Comparison of ENCODE assay signal across 17 cellular contexts in the genomic region with DNA sequence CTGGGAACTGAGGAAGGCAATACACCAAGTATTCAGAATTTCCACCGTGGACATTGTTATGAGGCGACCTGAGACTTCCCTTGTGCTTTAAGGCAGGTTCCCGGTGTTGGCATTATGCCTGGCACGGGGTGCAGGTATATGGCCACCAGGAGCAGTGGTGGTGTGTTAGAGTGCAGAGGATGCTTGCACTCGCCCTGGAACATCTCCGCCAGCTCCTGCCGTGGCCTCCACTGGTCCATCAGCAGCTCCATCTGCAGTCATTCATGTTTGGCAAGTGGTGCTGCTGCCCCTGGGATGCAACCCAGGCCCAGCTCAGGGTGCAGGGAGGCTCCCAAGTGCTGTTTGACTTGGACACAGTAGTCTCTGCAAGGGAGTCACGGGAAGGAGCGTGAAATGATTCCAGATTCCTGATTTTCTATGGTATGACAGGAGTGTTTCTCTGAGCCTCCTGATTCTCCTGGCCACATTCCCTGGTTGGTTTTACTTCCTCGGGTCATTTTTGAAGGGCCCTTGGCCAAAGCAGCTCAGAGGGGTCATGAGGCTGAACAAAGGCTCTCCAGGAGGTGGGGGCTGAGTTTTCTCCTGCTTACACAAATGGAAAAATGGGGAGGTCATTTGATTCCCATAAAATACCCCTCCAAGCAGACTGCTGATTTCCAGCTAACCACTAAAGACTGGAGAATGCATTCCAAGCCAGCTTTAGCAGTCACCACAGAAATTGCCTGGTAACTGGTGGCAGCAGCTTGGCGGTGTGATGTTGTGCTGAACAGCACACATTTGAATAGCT.
A peak's percentile ranks its signal among the peaks of the same experiment; 100 is the strongest.
DNase-seq lines count a peak whose midpoint lies in the region; ATAC-seq, FAIRE-seq and TF ChIP-seq lines count a peak whose summit lies in the region.
"Had no signal": no experiment of that assay in that cellular context is flagged by ENCODE, and none has a peak within 500 bp of the region (broad histone marks: within the 10 kb centered on the region; RNA-seq: fewer than 3 reads in every experiment).

No MANE protein-coding gene starts in this region.

- no peak for ATAC-seq in GM19035 (IDR thresholded peaks at IDR 0.05; ENCODE audit: unreplicated experiment)
- ATAC-seq: gastrocnemius medialis, psoas muscle had no signal

- H3K4me3 ChIP-seq in kidney (ENCODE audit: low read length in 2 of 2) = no peak overlapping the region
- no peak overlapping the region for H3K4me3 ChIP-seq in spleen
- H3K4me3 ChIP-seq: gastrocnemius medialis, psoas muscle had no signal

- no peaks in the 10 kb centered on the region for H3K36me3 Mint-ChIP-seq in chondrocyte (ENCODE audit: low read depth)
- H3K36me3 Mint-ChIP-seq: activated naive CD4-positive, alpha-beta T cell treated with anti-CD3 and anti-CD28 coated beads, Interleukin-2, amount 10 ng/mL, durations not matched to agents 7 days and 5 days; CD4-positive, CD25-positive, alpha-beta regulatory T cell had no signal

- no peaks in the 10 kb centered on the region for H3K9me3 Mint-ChIP-seq in chondrocyte (ENCODE audit: low read depth)
- H3K9me3 Mint-ChIP-seq: activated naive CD4-positive, alpha-beta T cell treated with anti-CD3 and anti-CD28 coated beads, Interleukin-2, amount 10 ng/mL, durations not matched to agents 7 days and 5 days; CD4-positive, CD25-positive, alpha-beta regulatory T cell; dendritic cell treated with granulocyte-macrophage colony-stimulating factor and Interleukin-4, amounts not matched to agents 40 ng/mL and 50 ng/mL, for 4 days had no signal

- TF ChIP-seq POLR2A in spleen (IDR thresholded peaks at IDR 0.05) = no peak

- 90 to 94% (median 93%) methylated on average over 8 to 11 of the region's 11 CpGs for WGBS in spleen, 5 donors

- H3K9ac ChIP-seq in kidney (ENCODE audit: low read length in 2 of 2) = peak overlapping the region in 1 of 2 donors; percentile 16

- no peaks in the 10 kb centered on the region for H3K27me3 ChIP-seq in spleen (replicated peaks in 1 of 7)
- H3K27me3 ChIP-seq: gastrocnemius medialis had no signal

- H3K27ac Mint-ChIP-seq in chondrocyte (ENCODE audit: unreplicated experiment) = peak overlapping the region; percentile 94
- H3K27ac Mint-ChIP-seq: activated naive CD4-positive, alpha-beta T cell treated with anti-CD3 and anti-CD28 coated beads, Interleukin-2, amount 10 ng/mL, durations not matched to agents 7 days and 5 days; dendritic cell treated with granulocyte-macrophage colony-stimulating factor and Interleukin-4, amounts not matched to agents 40 ng/mL and 50 ng/mL, for 4 days had no signal

- H3K4me1 ChIP-seq in kidney (ENCODE audit: control insufficient read depth in 1 of 2, insufficient read depth in 1 of 2, low read depth in 1 of 2, low read length in 2 of 2) = no peaks in the 10 kb centered on the region
- peaks cover 0 to 12% (median 9%) of the 10 kb centered on the region in 6 donors for H3K4me1 ChIP-seq in spleen

- DNase-seq in H4 (ENCODE audit: low spot score) = peak; percentile 61
- DNase-seq in chondrocyte (ENCODE audit: low spot score) = no peak
- no peak for DNase-seq in kidney
- DNase-seq in spleen = peak; percentile 52
- DNase-seq in NCI-H2081 (lab: John Stamatoyannopoulos, UW) = no peak
- DNase-seq in NCI-H187 (lab: John Stamatoyannopoulos, UW) = no peak
- no peak for DNase-seq in DMS79 (lab: John Stamatoyannopoulos, UW)
- DNase-seq: activated naive CD4-positive, alpha-beta T cell treated with anti-CD3 and anti-CD28 coated beads, Interleukin-2, amount 10 ng/mL, durations not matched to agents 7 days and 5 days; CD4-positive, CD25-positive, alpha-beta regulatory T cell; gastrocnemius medialis; NCI-H1105 treated with DMSO at 0.1 percent for 48 hours; psoas muscle had no signal

- peaks cover 29% of the 10 kb centered on the region for H3K4me1 Mint-ChIP-seq in chondrocyte (ENCODE audit: low read depth)

- H3K27me3 Mint-ChIP-seq in chondrocyte (ENCODE audit: low read depth) = no peaks in the 10 kb centered on the region

- H3K36me3 ChIP-seq in kidney (ENCODE audit: control insufficient read depth in 1 of 2, insufficient read depth in 2 of 2, low read length in 2 of 2) = no peaks in the 10 kb centered on the region
- H3K36me3 ChIP-seq in spleen = no peaks in the 10 kb centered on the region
- H3K36me3 ChIP-seq: gastrocnemius medialis had no signal

- H3K4me3 Mint-ChIP-seq in chondrocyte (ENCODE audit: unreplicated experiment) = no peak overlapping the region
- H3K4me3 Mint-ChIP-seq: activated naive CD4-positive, alpha-beta T cell treated with anti-CD3 and anti-CD28 coated beads, Interleukin-2, amount 10 ng/mL, durations not matched to agents 7 days and 5 days; dendritic cell treated with granulocyte-macrophage colony-stimulating factor and Interleukin-4, amounts not matched to agents 40 ng/mL and 50 ng/mL, for 4 days had no signal

- H3K9me3 ChIP-seq in kidney (ENCODE audit: control insufficient read depth in 1 of 2, low read length in 2 of 2) (no peaks in the 10 kb centered on the region), spleen (no peaks in the 10 kb centered on the region)
- H3K9me3 ChIP-seq: gastrocnemius medialis, psoas muscle had no signal

- peak overlapping the region; percentile 70 to 81 for H3K27ac ChIP-seq in kidney (ENCODE audit: low read depth in 2 of 2, low read length in 2 of 2)
- H3K27ac ChIP-seq in spleen = no peak overlapping the region
- H3K27ac ChIP-seq: gastrocnemius medialis, psoas muscle had no signal

- TF ChIP-seq CTCF in chondrocyte (IDR thresholded peaks at IDR 0.05) = peak; percentile 15
- TF ChIP-seq CTCF in kidney (IDR thresholded peaks at IDR 0.05; ENCODE audit: borderline replicate concordance, extremely low read depth, insufficient read depth) = no peak
- TF ChIP-seq CTCF in spleen (IDR thresholded peaks at IDR 0.05 in 8 of 11, conservative IDR thresholded peaks at IDR 0.05 in 3 of 11) = no peak

- intact Hi-C loops in kidney (cut with DNase I) = no loop called here
- intact Hi-C loops in spleen (cut with DNase I; ENCODE audit: low total_unique reads) = no loop called here

- FAIRE-seq in kidney (lab: Jason Lieb, UNC) = no peak
- FAIRE-seq: G401.6, GM19239, keratinocyte had no signal

Comparison
In these comparisons a context has a peak if more than half of its experiments do, and no peak if none do; other contexts are left out.
1. DNase-seq: peak in H4 (single experiment) and spleen (single experiment); none in chondrocyte (single experiment), kidney (single experiment), NCI-H2081 (0 of 2), NCI-H187 (0 of 2) and DMS79 (single experiment).
2. H3K27ac ChIP-seq: peak in kidney (2 of 2); none in spleen (0 of 8).